In the genomic region with DNA sequence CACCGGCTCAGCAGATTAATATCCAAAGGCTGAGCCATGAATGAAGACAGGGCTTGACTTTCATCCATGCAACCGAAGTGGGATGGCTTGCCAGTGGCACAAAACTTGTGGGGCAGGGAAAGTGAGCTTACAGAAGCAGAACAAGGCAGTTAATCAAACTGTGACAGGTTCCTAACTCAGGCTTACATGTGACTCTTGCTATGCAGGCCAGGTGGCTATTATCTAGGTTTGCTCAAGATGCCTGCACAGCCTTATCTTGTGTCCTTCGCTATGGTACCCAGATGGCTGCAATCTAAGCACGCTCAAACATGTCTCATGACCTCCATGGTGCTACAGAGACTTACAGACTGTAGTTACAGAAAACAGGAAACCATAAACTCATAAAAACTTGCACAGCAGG, we compare ENCODE assay signal across 17 cellular contexts. TPM values are rescaled to one million over a fixed set of nuclear protein-coding genes. Genes with fewer than 3 reads are reported as not detected.
DNase-seq lines count a peak whose midpoint lies in the region; ATAC-seq, FAIRE-seq and TF ChIP-seq lines count a peak whose summit lies in the region.
"Had no signal": no experiment of that assay in that cellular context is flagged by ENCODE, and none has a peak within 500 bp of the region (broad histone marks: within the 10 kb centered on the region; RNA-seq: fewer than 3 reads in every experiment).

No MANE protein-coding gene starts in this region.

- no peak for FAIRE-seq in GM19239 (lab: Jason Lieb, UNC)
- FAIRE-seq: G401.6, GM12891, H1 had no signal

- 15 to 32% methylated on average over 4 of the region's 4 CpGs for WGBS in body of pancreas, 2 donors

- no peak for TF ChIP-seq POLR2A in body of pancreas (IDR thresholded peaks at IDR 0.05)

- peaks cover 26% of the 10 kb centered on the region for H3K4me1 ChIP-seq in body of pancreas
- H3K4me1 ChIP-seq: BLaER1 treated with 17β-estradiol and CSF1 and Interleukin-3, amounts not matched to agents 10 nM and 100 nM had no signal

- no peaks in the 10 kb centered on the region for H3K27me3 ChIP-seq in body of pancreas
- H3K27me3 ChIP-seq: BLaER1 treated with 17β-estradiol and CSF1 and Interleukin-3, amounts not matched to agents 10 nM and 100 nM had no signal

- peak overlapping the region; percentile 7 for H3K27ac Mint-ChIP-seq in type B pancreatic cell
- H3K27ac Mint-ChIP-seq: CD4-positive, CD25-positive, alpha-beta regulatory T cell had no signal

- H3K4me3 ChIP-seq in body of pancreas, result no peak overlapping the region
- H3K4me3 ChIP-seq: BLaER1 treated with 17β-estradiol and CSF1 and Interleukin-3, amounts not matched to agents 10 nM and 100 nM had no signal

- H3K4me3 Mint-ChIP-seq in type B pancreatic cell, result no peak overlapping the region
- H3K4me3 Mint-ChIP-seq: CD4-positive, CD25-positive, alpha-beta regulatory T cell had no signal

- peaks cover 11% of the 10 kb centered on the region for H3K27me3 Mint-ChIP-seq in type B pancreatic cell
- H3K27me3 Mint-ChIP-seq: CD4-positive, CD25-positive, alpha-beta regulatory T cell had no signal

- intact Hi-C loops in body of pancreas (cut with DNase I), result no loop called here

- TF ChIP-seq CTCF in body of pancreas (IDR thresholded peaks at IDR 0.05) (no peak), type B pancreatic cell (conservative IDR thresholded peaks at IDR 0.05) (no peak)

- ATAC-seq in body of pancreas, result peak; percentile 95
- ATAC-seq in HG03045 (IDR thresholded peaks at IDR 0.05; ENCODE audit: unreplicated experiment), result no peak

- H3K36me3 Mint-ChIP-seq in type B pancreatic cell, result no peaks in the 10 kb centered on the region
- H3K36me3 Mint-ChIP-seq: CD4-positive, CD25-positive, alpha-beta regulatory T cell had no signal

- H3K27ac ChIP-seq in body of pancreas, result peak overlapping the region in 3 of 4 donors; percentile 26 to 48 (median 40)
- H3K27ac ChIP-seq: BLaER1 treated with 17β-estradiol and CSF1 and Interleukin-3, amounts not matched to agents 10 nM and 100 nM had no signal

- DNase-seq in DMS 273 (lab: John Stamatoyannopoulos, UW; ENCODE audit: unreplicated experiment), result peak; percentile 62
- DNase-seq in body of pancreas, result peak; percentile 63 to 86 (median 78)
- DNase-seq in left kidney (ENCODE audit: low read depth, low spot score), result peak; percentile 90
- no peak for DNase-seq in type B pancreatic cell (ENCODE audit: extremely low spot score, unreplicated experiment)
- DNase-seq in GM19239 (ENCODE audit: insufficient read length, low spot score), result no peak
- DNase-seq in activated CD8-positive, alpha-beta memory T cell treated with anti-CD3 and anti-CD28 coated beads, Interleukin-2, amount 50 U/mL, for 48 hours, result no peak
- DNase-seq: 8988T; ACHN; CD4-positive, CD25-positive, alpha-beta regulatory T cell; DMS79 treated with DMSO at 0.1 percent for 48 hours; EL; IMR-90 had no signal

- H3K36me3 ChIP-seq in body of pancreas (replicated peaks in 1 of 2; ENCODE audit: insufficient read depth in 1 of 2, low read depth in 2 of 2), result no peaks in the 10 kb centered on the region
- H3K36me3 ChIP-seq: BLaER1 treated with 17β-estradiol and CSF1 and Interleukin-3, amounts not matched to agents 10 nM and 100 nM had no signal

- H3K4me1 Mint-ChIP-seq in type B pancreatic cell (ENCODE audit: unreplicated experiment), result no peaks in the 10 kb centered on the region
- H3K4me1 Mint-ChIP-seq: CD4-positive, CD25-positive, alpha-beta regulatory T cell had no signal

- no peaks in the 10 kb centered on the region for H3K9me3 ChIP-seq in body of pancreas
- H3K9me3 ChIP-seq: BLaER1 treated with 17β-estradiol and CSF1 and Interleukin-3, amounts not matched to agents 10 nM and 100 nM had no signal

- peaks cover 4% of the 10 kb centered on the region for H3K9me3 Mint-ChIP-seq in type B pancreatic cell

RNA-seq across cellular contexts. Expression of gene DNAH9, which starts 8.6 kb away (rescaled TPM):
- total RNA-seq in body of pancreas, result 1 to 10 TPM in 1 of 2 donors, under 1 TPM in 1; 0.52 to 9.6 TPM
- total RNA-seq in type B pancreatic cell (ENCODE audit: low replicate concordance), result 0.31 and 6.2 TPM in 2 replicates
- total RNA-seq: CD4-positive, CD25-positive, alpha-beta regulatory T cell; IMR-90 had no signal

Comparison
In these comparisons a context has a peak if more than half of its experiments do, and no peak if none do; other contexts are left out.
1. DNase-seq: peak in DMS 273 (single experiment), body of pancreas (4 of 4) and left kidney (single experiment); none in type B pancreatic cell (single experiment), GM19239 (single experiment) and activated CD8-positive, alpha-beta memory T cell treated with anti-CD3 and anti-CD28 coated beads, Interleukin-2, amount 50 U/mL, for 48 hours (single experiment).